Comparison of ENCODE assay signal across 8 cellular contexts in the genomic region with DNA sequence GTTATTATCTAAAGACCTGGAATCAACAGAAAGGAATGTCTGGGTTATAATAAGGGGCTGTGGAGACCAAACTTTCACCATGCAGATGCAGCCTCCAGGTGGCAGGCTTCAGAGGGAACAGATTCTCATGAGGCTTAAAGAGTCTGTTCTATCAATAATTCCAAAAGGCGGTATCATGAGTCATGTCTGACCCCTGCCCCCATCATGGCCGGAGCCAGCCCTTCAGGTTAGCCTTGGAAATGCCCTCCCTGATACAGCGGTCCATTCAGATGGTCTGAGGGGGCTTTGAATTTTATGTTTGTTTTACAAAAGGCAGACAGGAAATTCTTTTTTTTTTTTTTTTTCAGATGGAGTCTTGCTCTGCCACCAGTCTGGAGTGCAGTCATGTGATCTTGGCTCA. TPM values are rescaled to one million over a fixed set of nuclear protein-coding genes. Genes with fewer than 3 reads are reported as not detected.
DNase-seq lines count a peak whose midpoint lies in the region; ATAC-seq, FAIRE-seq and TF ChIP-seq lines count a peak whose summit lies in the region.

No MANE protein-coding gene starts in this region.

- H3K27ac ChIP-seq in DOHH2 (ENCODE audit: low read depth, low read length) = no peak overlapping the region
- H3K27ac ChIP-seq in lung (ENCODE audit: low read depth in 1 of 2, low read length in 1 of 2) = no peak overlapping the region

- H3K36me3 ChIP-seq in DOHH2 (ENCODE audit: control insufficient read depth, low read length) (no peaks in the 10 kb centered on the region), bronchial epithelial cell (ENCODE audit: control insufficient read depth, insufficient read depth, low read length) (no peaks in the 10 kb centered on the region), lung (ENCODE audit: control insufficient read depth in 2 of 2, insufficient read depth in 2 of 2, low read length in 2 of 2) (no peaks in the 10 kb centered on the region)

- H3K4me1 Mint-ChIP-seq in type B pancreatic cell (ENCODE audit: unreplicated experiment) = peaks cover 16% of the 10 kb centered on the region

- H3F3A ChIP-seq in DOHH2 (ENCODE audit: control insufficient read depth, insufficient read depth) = no peaks in the 10 kb centered on the region

- peak; percentile 67 for TF ChIP-seq CTCF in DOHH2 (IDR thresholded peaks at IDR 0.05; ENCODE audit: low read depth, low read length, poor library complexity, severe bottlenecking)
- peak; percentile 62 for TF ChIP-seq CTCF in bronchial epithelial cell (IDR thresholded peaks at IDR 0.05; ENCODE audit: insufficient read depth, low read length, severe bottlenecking)
- peak; percentile 24 for TF ChIP-seq CTCF in lung (IDR thresholded peaks at IDR 0.05; ENCODE audit: control extremely low read depth, extremely low read depth)
- peak; percentile 76 for TF ChIP-seq CTCF in type B pancreatic cell (conservative IDR thresholded peaks at IDR 0.05)

- H3K4me3 Mint-ChIP-seq in type B pancreatic cell = no peak overlapping the region

- H3K27me3 Mint-ChIP-seq in type B pancreatic cell = no peaks in the 10 kb centered on the region

- peak; percentile 65 for DNase-seq in HK-2 (ENCODE audit: unreplicated experiment)
- DNase-seq in SHP77 (lab: John Stamatoyannopoulos, UW) = peak; percentile 73 to 81
- peak; percentile 65 for DNase-seq in bronchial epithelial cell (ENCODE audit: low read depth)
- peak; percentile 44 for DNase-seq in lung (ENCODE audit: low spot score)
- DNase-seq in type B pancreatic cell (ENCODE audit: extremely low spot score, unreplicated experiment) = no peak

- ATAC-seq in lung (ENCODE audit: insufficient read depth, low FRiP score) = no peak
- ATAC-seq in HG03439 (IDR thresholded peaks at IDR 0.05; ENCODE audit: unreplicated experiment) = no peak
- ATAC-seq in GM19395 (IDR thresholded peaks at IDR 0.05; ENCODE audit: unreplicated experiment) = no peak

- H3K9me2 ChIP-seq in DOHH2 (replicated peaks; ENCODE audit: control insufficient read depth, low read length) = no peaks in the 10 kb centered on the region

- no peak for FAIRE-seq in bronchial epithelial cell (lab: Jason Lieb, UNC)

- H3K4me2 ChIP-seq in DOHH2 (ENCODE audit: low read length) = 0 out of 2 replicates have a peak overlapping the region, but pooled peaks have one; percentile 35

- H3K9me3 Mint-ChIP-seq in type B pancreatic cell = peaks cover 6% of the 10 kb centered on the region

- WGBS in lung, 2 donors = 17% methylated on average over 3 of the region's 3 CpGs

- peaks cover 4% of the 10 kb centered on the region for H3K36me3 Mint-ChIP-seq in type B pancreatic cell

- H3K27ac Mint-ChIP-seq in type B pancreatic cell = peak overlapping the region; percentile 83

- H3K4me1 ChIP-seq in DOHH2 (ENCODE audit: control insufficient read depth, low read length) (peaks cover 5% of the 10 kb centered on the region), lung (ENCODE audit: control insufficient read depth in 2 of 2, insufficient read depth in 2 of 2, low read length in 2 of 2) (peaks cover 0 to 4% of the 10 kb centered on the region in 2 donors)

- H3K27me3 ChIP-seq in DOHH2 (ENCODE audit: control insufficient read depth, low read length) = no peaks in the 10 kb centered on the region
- H3K27me3 ChIP-seq in bronchial epithelial cell (ENCODE audit: control insufficient read depth, insufficient read depth, low read length) = no peaks in the 10 kb centered on the region
- H3K27me3 ChIP-seq in lung (ENCODE audit: control insufficient read depth, insufficient read depth) = no peaks in the 10 kb centered on the region

- no peak overlapping the region for H3K4me3 ChIP-seq in DOHH2 (ENCODE audit: low read length)
- H3K4me3 ChIP-seq in bronchial epithelial cell (ENCODE audit: low read depth, low read length) = no peak overlapping the region
- no peak overlapping the region for H3K4me3 ChIP-seq in lung

- no peaks in the 10 kb centered on the region for H3K9me3 ChIP-seq in DOHH2 (ENCODE audit: control insufficient read depth, insufficient read depth, low read length)
- H3K9me3 ChIP-seq in lung (ENCODE audit: control insufficient read depth in 2 of 2, insufficient read depth in 1 of 2, low read length in 1 of 2) = peaks cover 0 to 2% of the 10 kb centered on the region in 2 donors

- no peaks in the 10 kb centered on the region for H3K79me2 ChIP-seq in DOHH2 (ENCODE audit: control insufficient read depth, low read length)

- H4K20me1 ChIP-seq in DOHH2 (ENCODE audit: control insufficient read depth, insufficient read depth, low read depth, low read length) = no peaks in the 10 kb centered on the region

RNA-seq across cellular contexts. Expression of a gene that starts 21.7 kb away (rescaled TPM):
- total RNA-seq in bronchial epithelial cell = 267 and 286 TPM in 2 replicates
- total RNA-seq in lung = 100 to 1,000 TPM in 1 of 2 donors, 10 to 100 TPM in 1; 76.8 to 320 TPM
- polyA plus RNA-seq in lung = 100 to 1,000 TPM in 1 of 2 donors, 10 to 100 TPM in 1; 84.1 to 215 TPM
- total RNA-seq in type B pancreatic cell (ENCODE audit: low replicate concordance) = 152 and 312 TPM in 2 replicates

Comparison
In these comparisons a context has a peak if more than half of its experiments do, and no peak if none do; other contexts are left out.
1. CTCF ChIP-seq: peak in every context shown above with its lines; median percentile 76 in type B pancreatic cell; 67 in DOHH2; 62 in bronchial epithelial cell; 24 in lung.